8 cellular contexts compared by ENCODE assay signal in the genomic region with DNA sequence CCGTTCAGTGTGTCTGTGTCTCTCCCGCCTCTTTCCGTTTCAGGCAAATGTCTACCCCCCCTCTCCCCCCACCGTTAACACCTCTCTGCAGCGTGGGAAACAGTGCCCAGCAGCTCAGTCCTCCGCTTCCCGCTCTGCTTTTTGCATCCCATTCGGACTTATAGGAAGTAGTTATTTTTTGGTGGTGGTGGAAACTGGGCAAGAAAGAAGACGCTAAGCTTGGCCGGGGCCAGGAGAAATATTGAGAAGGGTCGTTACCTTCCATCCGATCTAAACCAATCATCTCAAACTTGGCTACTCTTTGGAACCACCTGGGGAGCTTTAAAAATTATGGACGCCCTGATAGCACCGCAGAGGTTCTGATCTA. TPM values are rescaled to one million over a fixed set of nuclear protein-coding genes. Genes with fewer than 3 reads are reported as not detected.
DNase-seq lines count a peak whose midpoint lies in the region; ATAC-seq and TF ChIP-seq lines count a peak whose summit lies in the region.

No MANE protein-coding gene starts in this region.

- H3K4me1 Mint-ChIP-seq in CD8-positive, alpha-beta T cell (ENCODE audit: low read depth) = peaks cover 24% of the 10 kb centered on the region
- peaks cover 11 to 22% (median 14%) of the 10 kb centered on the region in 3 donors for H3K4me1 Mint-ChIP-seq in naive B cell

- H3K4me3 Mint-ChIP-seq in CD8-positive, alpha-beta T cell = peak overlapping the region; percentile 78
- H3K4me3 Mint-ChIP-seq in naive B cell = peak overlapping the region; percentile 19 to 88 (median 71)

- POLR2A ChIA-PET in CD8-positive, alpha-beta T cell (lab: Charles Lee) = interaction anchor here (0.7 to 2.7 kb wide), 2 partner anchors 26 to 312 kb away, joined by 3 to 18 read pairs; no protein-coding TSS in a partner anchor

- no TSS peak for BruUV-seq in mammary epithelial cell (replicated peaks; lab: Mats Ljungman, UMichigan)

- H3K27me3 ChIP-seq in CD8-positive, alpha-beta T cell (ENCODE audit: insufficient read depth, low read length) = peaks cover 16% of the 10 kb centered on the region
- H3K27me3 ChIP-seq in HUES6 (ENCODE audit: control insufficient read depth, insufficient read depth, low read length) (peaks cover 94% of the 10 kb centered on the region), mammary epithelial cell (ENCODE audit: insufficient read depth, low read length) (peaks cover 14% of the 10 kb centered on the region)

- no peak overlapping the region for H2AFZ ChIP-seq in mammary epithelial cell (ENCODE audit: low read depth, low read length)

- H3K9ac ChIP-seq in HUES6 (ENCODE audit: low read length) (no peak overlapping the region), mammary epithelial cell (ENCODE audit: insufficient read depth, low read length) (no peak overlapping the region)

- dilution Hi-C loops in mammary epithelial cell (cut with HindIII; ENCODE audit: low sequenced_read_pairs) = no loop called here

- no peak overlapping the region for H3K27ac ChIP-seq in CD8-positive, alpha-beta T cell (ENCODE audit: low read depth, low read length)
- H3K27ac ChIP-seq in HUES6 (ENCODE audit: low read depth, low read length) = no peak overlapping the region
- no peak overlapping the region for H3K27ac ChIP-seq in mammary epithelial cell (ENCODE audit: insufficient read depth, low read depth, low read length)

- no peaks in the 10 kb centered on the region for H3K36me3 ChIP-seq in CD8-positive, alpha-beta T cell (ENCODE audit: insufficient read depth, low read length)
- H3K36me3 ChIP-seq in HUES6 (ENCODE audit: control insufficient read depth, insufficient read depth, low read length) = no peaks in the 10 kb centered on the region
- H3K36me3 ChIP-seq in mammary epithelial cell (ENCODE audit: insufficient read depth, low read length) = no peaks in the 10 kb centered on the region

- CTCF ChIA-PET in CD8-positive, alpha-beta T cell (lab: Charles Lee) = interaction anchor here (1.1 kb wide), 2 partner anchors 15 to 32 kb away, joined by 3 read pairs; no protein-coding TSS in a partner anchor
- CTCF ChIA-PET in mammary epithelial cell (lab: Charles Lee; ENCODE audit: low non-redundant PET) = no interaction called here

- in situ Hi-C loops in mammary epithelial cell (cut with MboI; ENCODE audit: low sequenced_read_pairs in 2 of 2) = no loop called here

- intact Hi-C loops in CD8-positive, alpha-beta T cell (cut with DNase I, micrococcal nuclease) = loop anchor here (1.0 to 10.0 kb wide), 4 partner anchors 26 to 296 kb away; a partner anchor contains a TSS
- intact Hi-C loops in mammary epithelial cell (cut with micrococcal nuclease) = loop anchor here (1.0 to 2.0 kb wide), 2 partner anchors 26 to 33 kb away; no protein-coding TSS in a partner anchor

- peak overlapping the region; percentile 26 for H3K4me3 ChIP-seq in CD8-positive, alpha-beta T cell (ENCODE audit: low read depth, low read length)
- peak overlapping the region; percentile 50 for H3K4me3 ChIP-seq in HUES6 (ENCODE audit: low read depth, low read length)
- no peak overlapping the region for H3K4me3 ChIP-seq in mammary epithelial cell (replicated peaks in 1 of 3; ENCODE audit: insufficient read depth in 1 of 3, low read depth in 2 of 3, low read length in 3 of 3)

- H3K4me2 ChIP-seq in mammary epithelial cell (ENCODE audit: insufficient read depth, low read depth, low read length) = peak overlapping the region; percentile 87

- H3K27me3 Mint-ChIP-seq in CD8-positive, alpha-beta T cell (ENCODE audit: low read depth) = peaks cover 59% of the 10 kb centered on the region
- H3K27me3 Mint-ChIP-seq in naive B cell = peaks cover 71 to 90% (median 85%) of the 10 kb centered on the region in 3 donors

- no peak for DNase-seq in CD8-positive, alpha-beta T cell
- DNase-seq in mammary epithelial cell (no peak), naive B cell (no peak), T1000 (lab: John Stamatoyannopoulos, UW) (no peak), HT-29 (ENCODE audit: low spot score) (no peak)
- DNase-seq in effector CD8-positive, alpha-beta T cell (lab: John Stamatoyannopoulos, UW) = no peak

- WGBS in mammary epithelial cell (ENCODE audit: low coverage, missing lambda C conversion rate) = 39% methylated on average over 13 of the region's 14 CpGs

- H3K36me3 Mint-ChIP-seq in CD8-positive, alpha-beta T cell = no peaks in the 10 kb centered on the region
- peaks cover 0 to 4% of the 10 kb centered on the region in 2 donors for H3K36me3 Mint-ChIP-seq in naive B cell

- no peaks in the 10 kb centered on the region for H3K79me2 ChIP-seq in mammary epithelial cell (ENCODE audit: insufficient read depth, low read length)

- TF ChIP-seq CTCF in CD8-positive, alpha-beta T cell (IDR thresholded peaks at IDR 0.05) = no peak
- TF ChIP-seq CTCF in mammary epithelial cell (conservative IDR thresholded peaks at IDR 0.05 in 1 of 2, IDR thresholded peaks at IDR 0.05 in 1 of 2; ENCODE audit: extremely low read depth in 1 of 2, insufficient read depth in 1 of 2, low read depth in 1 of 2, low read length in 2 of 2) = no peak

- no peak for ATAC-seq in CD8-positive, alpha-beta T cell
- no peak for ATAC-seq in naive B cell (ENCODE audit: low read depth in 2 of 2)
- ATAC-seq in HG02678 (IDR thresholded peaks at IDR 0.05; ENCODE audit: unreplicated experiment) = no peak

- H3K9me3 ChIP-seq in CD8-positive, alpha-beta T cell (ENCODE audit: low read length) = no peaks in the 10 kb centered on the region
- H3K9me3 ChIP-seq in HUES6 (ENCODE audit: control insufficient read depth, insufficient read depth, low read depth, low read length) = 0 out of 2 replicates have a peak, but pooled peaks cover 4% of the 10 kb centered on the region
- H3K9me3 ChIP-seq in mammary epithelial cell (replicated peaks; ENCODE audit: insufficient read depth, low read length) = no peaks in the 10 kb centered on the region

- H3K9me3 Mint-ChIP-seq in CD8-positive, alpha-beta T cell = peaks cover 4% of the 10 kb centered on the region
- peaks cover 0 to 16% (median 9%) of the 10 kb centered on the region in 7 donors for H3K9me3 Mint-ChIP-seq in naive B cell

- no peaks in the 10 kb centered on the region for H4K20me1 ChIP-seq in mammary epithelial cell (ENCODE audit: insufficient read depth, low read length)

- H3K4me1 ChIP-seq in CD8-positive, alpha-beta T cell (ENCODE audit: insufficient read depth, low read length) = peaks cover 21% of the 10 kb centered on the region
- H3K4me1 ChIP-seq in HUES6 (ENCODE audit: control insufficient read depth, insufficient read depth, low read length) (peaks cover 12% of the 10 kb centered on the region), mammary epithelial cell (ENCODE audit: insufficient read depth, low read length) (peaks cover 4% of the 10 kb centered on the region)

- no peak overlapping the region for H3K27ac Mint-ChIP-seq in CD8-positive, alpha-beta T cell
- peak overlapping the region in 1 of 6 donors; percentile 61 for H3K27ac Mint-ChIP-seq in naive B cell

RNA-seq across cellular contexts. Expression of a gene that starts 0.5 kb away (rescaled TPM):
- total RNA-seq in CD8-positive, alpha-beta T cell = under 1 TPM; 0.42 to 0.62 TPM
- total RNA-seq in mammary epithelial cell = under 1 TPM; 0.21 to 0.67 TPM
- 0.16 TPM for polyA plus RNA-seq in mammary epithelial cell
- polyA minus RNA-seq in mammary epithelial cell = not detected
- polyA plus RNA-seq in naive B cell (ENCODE audit: low read depth in 6 of 6) = not detected
- 0.05 and 0.08 TPM in 2 replicates for total RNA-seq in HT-29 (2014; rRNA removed; shearing (Covaris generic))

Comparison
In these comparisons a context has a peak if more than half of its experiments do, and no peak if none do; other contexts are left out.
1. H3K4me3 ChIP-seq: peak in CD8-positive, alpha-beta T cell (single experiment) and HUES6 (single experiment); none in mammary epithelial cell (0 of 3).